29 cellular contexts compared by ENCODE assay signal in genomic region chr3:4768521-4768920, GRCh38.
"Had no signal": no experiment of that assay in that cellular context is flagged by ENCODE, and none has a peak within 500 bp of the region (broad histone marks: within the 10 kb centered on the region; RNA-seq: fewer than 3 reads in every experiment).

No MANE protein-coding gene starts in this region.

- H3K27ac Mint-ChIP-seq: activated CD4-positive, alpha-beta T cell treated with anti-CD3 and anti-CD28 coated beads for 36 hours; activated naive CD8-positive, alpha-beta T cell; activated T-helper 17 cell treated with anti-CD3 and anti-CD28 coated beads, Interleukin-2, amount 50 U/mL, for 72 hours; dendritic cell treated with granulocyte-macrophage colony-stimulating factor and Interleukin-4, amounts not matched to agents 40 ng/mL and 50 ng/mL, for 4 days; endodermal cell had no signal

- H3K36me3 ChIP-seq: brain microvascular endothelial cell had no signal

- H3K27me3 ChIP-seq: brain microvascular endothelial cell, dorsolateral prefrontal cortex had no signal

- H3K4me3 ChIP-seq: coronary artery, dorsolateral prefrontal cortex had no signal

- DNase-seq: activated CD4-positive, alpha-beta T cell treated with anti-CD3 and anti-CD28 coated beads for 36 hours; activated CD4-positive, alpha-beta T cell treated with anti-CD3 and anti-CD28 coated beads, Interleukin-2, amount 50 U/mL, for 1 hour; activated CD4-positive, alpha-beta T cell treated with anti-CD3 and anti-CD28 coated beads, Interleukin-2, amount 50 U/mL, for 48 hours; activated CD4-positive, CD25-positive, alpha-beta regulatory T cell; activated CD4-positive, CD25-positive, alpha-beta regulatory T cell treated with anti-CD3 and anti-CD28 coated beads, Interleukin-2, amount 50 U/mL, for 72 hours; activated CD8-positive, alpha-beta memory T cell treated with anti-CD3 and anti-CD28 coated beads, Interleukin-2, amount 50 U/mL, for 48 hours; activated effector memory CD4-positive, alpha-beta T cell treated with Interleukin-2 at 50 U/mL for 16 hours; activated gamma-delta T cell treated with Interleukin-2 at 50 U/mL for 16 hours; activated naive CD4-positive, alpha-beta T cell treated with anti-CD3 and anti-CD28 coated beads, Interleukin-2, amount 50 U/mL, for 16 hours; activated naive CD4-positive, alpha-beta T cell treated with Interleukin-2 at 50 U/mL for 16 hours; activated T-cell treated with anti-CD3 and anti-CD28 coated beads for 4 hours; amniotic stem cell; anterior cingulate cortex; brain microvascular endothelial cell; dorsolateral prefrontal cortex; effector memory CD4-positive, alpha-beta T cell; endodermal cell; foreskin fibroblast; head of caudate nucleus; T-helper 2 cell had no signal

- FAIRE-seq: astrocyte, bronchial epithelial cell, frontal cortex had no signal

- H3K9me3 Mint-ChIP-seq: central memory CD8-positive, alpha-beta T cell had no signal

- H3K4me3 Mint-ChIP-seq: activated CD4-positive, alpha-beta T cell treated with anti-CD3 and anti-CD28 coated beads for 36 hours; activated naive CD8-positive, alpha-beta T cell; activated T-helper 17 cell treated with anti-CD3 and anti-CD28 coated beads, Interleukin-2, amount 50 U/mL, for 72 hours; central memory CD8-positive, alpha-beta T cell; dendritic cell treated with granulocyte-macrophage colony-stimulating factor and Interleukin-4, amounts not matched to agents 40 ng/mL and 50 ng/mL, for 4 days; endodermal cell had no signal

- H3K27me3 Mint-ChIP-seq: activated CD4-positive, alpha-beta T cell treated with anti-CD3 and anti-CD28 coated beads for 36 hours; activated naive CD8-positive, alpha-beta T cell; activated T-helper 17 cell treated with anti-CD3 and anti-CD28 coated beads, Interleukin-2, amount 50 U/mL, for 72 hours; central memory CD8-positive, alpha-beta T cell; dendritic cell treated with granulocyte-macrophage colony-stimulating factor and Interleukin-4, amounts not matched to agents 40 ng/mL and 50 ng/mL, for 4 days had no signal

- ATAC-seq: activated CD4-positive, alpha-beta T cell treated with anti-CD3 and anti-CD28 coated beads for 36 hours; activated T-helper 17 cell treated with anti-CD3 and anti-CD28 coated beads, Interleukin-2, amount 50 U/mL, for 72 hours; esophagus mucosa had no signal

- H3K4me1 Mint-ChIP-seq: central memory CD8-positive, alpha-beta T cell; endodermal cell had no signal

- H3K27ac ChIP-seq: brain microvascular endothelial cell, coronary artery, dorsolateral prefrontal cortex had no signal
